ENCODE assay signal across 22 cellular contexts in the genomic region with DNA sequence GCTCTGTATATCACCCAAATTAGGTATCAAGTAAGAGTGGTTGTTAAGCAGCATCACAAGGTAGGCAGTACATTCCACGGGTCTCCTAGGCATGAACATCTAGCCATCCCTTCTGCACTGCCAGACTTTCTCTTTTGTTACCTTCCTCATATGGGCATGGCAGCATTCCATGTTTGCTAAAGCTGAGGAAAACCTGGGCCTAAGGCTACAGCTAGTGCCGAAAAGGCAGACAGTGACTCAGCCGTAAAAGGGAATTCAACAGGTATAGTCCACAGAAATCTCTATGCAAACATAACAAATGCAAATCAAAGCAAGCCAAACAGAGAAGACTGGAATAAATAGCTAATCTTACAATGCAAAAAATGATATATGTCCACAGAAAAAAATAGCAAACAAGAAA.
A peak's percentile ranks its signal among the peaks of the same experiment; 100 is the strongest.
DNase-seq lines count a peak whose midpoint lies in the region; ATAC-seq, FAIRE-seq and TF ChIP-seq lines count a peak whose summit lies in the region.
"Had no signal": no experiment of that assay in that cellular context is flagged by ENCODE, and none has a peak within 500 bp of the region (broad histone marks: within the 10 kb centered on the region; RNA-seq: fewer than 3 reads in every experiment).

No MANE protein-coding gene starts in this region.

- CTCF ChIA-PET in H1 (lab: Charles Lee; ENCODE audit: partially characterized antibody), result no interaction called here

- H3K36me3 Mint-ChIP-seq in type B pancreatic cell, result no peaks in the 10 kb centered on the region
- H3K36me3 Mint-ChIP-seq: CD14-positive monocyte, IgD-negative memory B cell had no signal

- H3K4me3 Mint-ChIP-seq in type B pancreatic cell, result no peak overlapping the region
- H3K4me3 Mint-ChIP-seq: B cell, CD14-positive monocyte, IgD-negative memory B cell had no signal

- no peak overlapping the region for H3K23ac ChIP-seq in H1 (ENCODE audit: insufficient read length)
- H3K23ac ChIP-seq in mesendoderm (ENCODE audit: low read length), result no peak overlapping the region

- FAIRE-seq in H1 (lab: Jason Lieb, UNC), result no peak
- FAIRE-seq: A549, H54, RCC 7860 had no signal

- H4K5ac ChIP-seq in H1 (ENCODE audit: insufficient read length, low read depth, low read length) (no peak overlapping the region), mesendoderm (ENCODE audit: low read length) (no peak overlapping the region)

- H3K9me3 Mint-ChIP-seq in type B pancreatic cell, result no peaks in the 10 kb centered on the region

- H3K4me1 Mint-ChIP-seq in type B pancreatic cell (ENCODE audit: unreplicated experiment), result no peaks in the 10 kb centered on the region
- H3K4me1 Mint-ChIP-seq: B cell, CD14-positive monocyte, IgD-negative memory B cell had no signal

- no peak for ATAC-seq in GM21529 (IDR thresholded peaks at IDR 0.05; ENCODE audit: unreplicated experiment)
- ATAC-seq: A549, Right ventricle myocardium inferior had no signal

- H3K27me3 Mint-ChIP-seq in type B pancreatic cell, result no peaks in the 10 kb centered on the region
- H3K27me3 Mint-ChIP-seq: B cell, IgD-negative memory B cell had no signal

- H2BK20ac ChIP-seq in H1 (ENCODE audit: low read length), result no peak overlapping the region

- H4K91ac ChIP-seq in H1 (replicated peaks; ENCODE audit: insufficient read length, low read length), result no peak overlapping the region

- H3K4me3 ChIP-seq in H1 (ENCODE audit: extremely low read depth in 1 of 4, insufficient read depth in 2 of 4, low read depth in 3 of 4, low read length in 4 of 4) (no peak overlapping the region), mesendoderm (ENCODE audit: low read length) (no peak overlapping the region)
- H3K4me3 ChIP-seq: A549, MG63 had no signal

- TF ChIP-seq POLR2A in H1 (IDR thresholded peaks at IDR 0.05; ENCODE audit: control extremely low read depth in 1 of 2, low read depth in 2 of 2, low read length in 2 of 2), result no peak

- H4K8ac ChIP-seq in H1 (ENCODE audit: extremely low read depth, insufficient read depth, low read length) (no peak overlapping the region), mesendoderm (ENCODE audit: low read depth, low read length) (no peak overlapping the region)

- H3K4me1 ChIP-seq in H1 (replicated peaks in 1 of 4; ENCODE audit: control insufficient read depth in 3 of 4, insufficient read depth in 4 of 4, low read length in 3 of 4), result no peaks in the 10 kb centered on the region; a peak in 1 of 7 replicates
- no peaks in the 10 kb centered on the region for H3K4me1 ChIP-seq in mesendoderm (ENCODE audit: control insufficient read depth, low read depth, low read length)
- H3K4me1 ChIP-seq: A549 had no signal

- no peak overlapping the region for H2BK120ac ChIP-seq in H1 (replicated peaks; ENCODE audit: low read depth, low read length)
- no peak overlapping the region for H2BK120ac ChIP-seq in mesendoderm (ENCODE audit: low read depth, low read length)

- TF ChIP-seq CTCF in H1 (IDR thresholded peaks at IDR 0.05; ENCODE audit: control extremely low read depth in 1 of 3, insufficient read depth in 1 of 3, low read depth in 1 of 3, low read length in 3 of 3) (no peak), type B pancreatic cell (conservative IDR thresholded peaks at IDR 0.05) (no peak)

- H3K79me1 ChIP-seq in H1 (ENCODE audit: low read depth, low read length) (no peaks in the 10 kb centered on the region), mesendoderm (ENCODE audit: low read length) (no peaks in the 10 kb centered on the region)

- peak overlapping the region; percentile 42; the same call in 1 of the 2 replicates for H2AFZ ChIP-seq in H1 (ENCODE audit: low read length)

- H3K79me2 ChIP-seq in H1 (ENCODE audit: control insufficient read depth in 1 of 2, insufficient read depth in 2 of 2, low read length in 2 of 2), result no peaks in the 10 kb centered on the region
- no peaks in the 10 kb centered on the region for H3K79me2 ChIP-seq in mesendoderm (ENCODE audit: control insufficient read depth, insufficient read depth, low read length)

- no peak for TF ChIP-seq EP300 in H1 (IDR thresholded peaks at IDR 0.05; ENCODE audit: borderline replicate concordance in 1 of 2, low read depth in 2 of 2, low read length in 2 of 2)

- H2AK5ac ChIP-seq in H1 (ENCODE audit: low read depth, low read length) (no peak overlapping the region), mesendoderm (ENCODE audit: low read length) (no peak overlapping the region)

- H2BK15ac ChIP-seq in H1 (ENCODE audit: low read length), result no peak overlapping the region
- H2BK15ac ChIP-seq in mesendoderm (replicated peaks; ENCODE audit: low read depth), result no peak overlapping the region

- H3K56ac ChIP-seq in H1 (replicated peaks; ENCODE audit: insufficient read length, low read depth, low read length) (no peak overlapping the region), mesendoderm (ENCODE audit: low read length) (no peak overlapping the region)

- no peak overlapping the region for H3K14ac ChIP-seq in H1 (ENCODE audit: insufficient read length)

- H3K4ac ChIP-seq in H1 (replicated peaks; ENCODE audit: insufficient read length, low read depth, low read length) (no peak overlapping the region), mesendoderm (ENCODE audit: low read depth, low read length) (no peak overlapping the region)

- TF ChIP-seq RAD21 in H1 (IDR thresholded peaks at IDR 0.05 in 1 of 2, conservative IDR thresholded peaks at IDR 0.05 in 1 of 2; ENCODE audit: low read depth in 2 of 2, low read length in 2 of 2), result no peak

- H3K4me2 ChIP-seq in H1 (ENCODE audit: insufficient read depth in 1 of 2, low read depth in 2 of 2, low read length in 2 of 2), result no peak overlapping the region
- H3K4me2 ChIP-seq in mesendoderm (ENCODE audit: low read length), result no peak overlapping the region
- H3K4me2 ChIP-seq: A549 had no signal

- peak; percentile 12 for DNase-seq in DMS53 treated with DMSO at 0.1 percent for 48 hours (lab: John Stamatoyannopoulos, UW; ENCODE audit: unreplicated experiment)
- DNase-seq in M059J (ENCODE audit: low read depth), result peak; percentile 2
- peak in 1 of 2 experiments; percentile 1 for DNase-seq in H1 (ENCODE audit: low read depth in 1 of 2, low spot score in 2 of 2)
- DNase-seq in mesendoderm, result peak; percentile 37
- DNase-seq in NCI-H524 treated with DMSO at 0.1 percent for 48 hours (lab: John Stamatoyannopoulos, UW), result no peak
- no peak for DNase-seq in type B pancreatic cell (ENCODE audit: extremely low spot score, unreplicated experiment)
- DNase-seq: EL, GF-D8, MG63, NCI-H1436, NCI-H187 treated with DMSO at 0.1 percent for 48 hours, NCI-H226, NCI-H510A treated with DMSO at 0.1 percent for 48 hours, NCI-H82 had no signal

- no peak overlapping the region for H2BK12ac ChIP-seq in H1 (ENCODE audit: low read depth, low read length)

- no peak overlapping the region for H3K27ac Mint-ChIP-seq in type B pancreatic cell
- H3K27ac Mint-ChIP-seq: B cell, CD14-positive monocyte, IgD-negative memory B cell had no signal

- H3K9me3 ChIP-seq in H1 (ENCODE audit: insufficient read depth in 2 of 2, low read depth in 1 of 2, low read length in 1 of 2), result no peaks in the 10 kb centered on the region
- H3K9me3 ChIP-seq: A549, MG63 had no signal

- WGBS in H1 (ENCODE audit: extremely low coverage in 1 of 2, insufficient coverage in 1 of 2, insufficient read length in 1 of 2, insufficient replicate concordance in 2 of 2, low coverage in 1 of 2, low lambda C conversion rate in 2 of 2, missing lambda C conversion rate in 1 of 2), 2 experiments, result 95% methylated on average over 3 of the region's 3 CpGs; no CpG with 5 or more reads in 1 of the 2 experiments
- WGBS in mesendoderm (ENCODE audit: extremely low coverage, insufficient coverage, low lambda C conversion rate), result no CpG with 5 or more reads among the region's 3 CpGs

- H3K27ac ChIP-seq in H1 (ENCODE audit: low read depth, low read length) (no peak overlapping the region), mesendoderm (ENCODE audit: low read depth, low read length) (no peak overlapping the region)
- H3K27ac ChIP-seq: A549 had no signal

- H3K18ac ChIP-seq in H1 (ENCODE audit: extremely low read depth, low read length), result no peak overlapping the region
- no peak overlapping the region for H3K18ac ChIP-seq in mesendoderm (ENCODE audit: low read length)

- no peak overlapping the region for H2BK5ac ChIP-seq in H1 (ENCODE audit: low read depth, low read length)
- H2BK5ac ChIP-seq in mesendoderm (ENCODE audit: low read length), result no peak overlapping the region

- no peaks in the 10 kb centered on the region for H3K23me2 ChIP-seq in H1 (ENCODE audit: low read depth, low read length)

- H3K36me3 ChIP-seq in H1 (ENCODE audit: control insufficient read depth in 2 of 4, insufficient read depth in 4 of 4, low read length in 3 of 4) (no peaks in the 10 kb centered on the region), mesendoderm (ENCODE audit: control insufficient read depth, insufficient read depth, low read length) (no peaks in the 10 kb centered on the region)
- H3K36me3 ChIP-seq: MG63 had no signal

- H3K27me3 ChIP-seq in H1 (replicated peaks in 1 of 4; ENCODE audit: control insufficient read depth in 3 of 4, extremely low read depth in 1 of 4, insufficient read depth in 3 of 4, low read length in 3 of 4) (no peaks in the 10 kb centered on the region), mesendoderm (ENCODE audit: insufficient read depth, low read length, poor library complexity) (no peaks in the 10 kb centered on the region)
- H3K27me3 ChIP-seq: MG63 had no signal

- no peaks in the 10 kb centered on the region for H4K20me1 ChIP-seq in H1 (replicated peaks in 1 of 2; ENCODE audit: control insufficient read depth in 1 of 2, insufficient read depth in 2 of 2, low read length in 2 of 2)

- POLR2A ChIA-PET in H1 (lab: Charles Lee; ENCODE audit: partially characterized antibody), result no interaction called here

- H3K9ac ChIP-seq in H1 (replicated peaks in 1 of 4; ENCODE audit: extremely low read depth in 1 of 4, low read depth in 3 of 4, low read length in 3 of 4) (no peak overlapping the region), mesendoderm (ENCODE audit: low read length) (no peak overlapping the region)

TF ChIP-seq in H1, 55 proteins besides CTCF, POLR2A, EP300 and RAD21:
- TF ChIP-seq RNF2 (IDR thresholded peaks at IDR 0.05; ENCODE audit: borderline replicate concordance, low read depth, low read length, missing control alignments, poor library complexity, severe bottlenecking) (no peak), ZNF274 (IDR thresholded peaks at IDR 0.05; ENCODE audit: borderline replicate concordance, extremely low read depth, low read length) (no peak), CBX8 (IDR thresholded peaks at IDR 0.05; ENCODE audit: borderline replicate concordance, low read depth, low read length) (no peak), MAFK (IDR thresholded peaks at IDR 0.05; ENCODE audit: low read depth, low read length) (no peak)

Comparison
In these comparisons a context has a peak if more than half of its experiments do, and no peak if none do; other contexts are left out.
1. DNase-seq: peak in DMS53 treated with DMSO at 0.1 percent for 48 hours (single experiment), M059J (single experiment) and mesendoderm (single experiment); none in NCI-H524 treated with DMSO at 0.1 percent for 48 hours (single experiment) and type B pancreatic cell (single experiment).